ENCODE assay signal across 2 cellular contexts in genomic region chr2:189751080-189751658, GRCh38.
TF ChIP-seq lines count a peak whose summit lies in the region.

No MANE protein-coding gene starts in this region.

TF ChIP-seq in A549, 52 proteins besides CTCF, POLR2A, EP300 and RAD21:
- TF ChIP-seq, protein P1, sequence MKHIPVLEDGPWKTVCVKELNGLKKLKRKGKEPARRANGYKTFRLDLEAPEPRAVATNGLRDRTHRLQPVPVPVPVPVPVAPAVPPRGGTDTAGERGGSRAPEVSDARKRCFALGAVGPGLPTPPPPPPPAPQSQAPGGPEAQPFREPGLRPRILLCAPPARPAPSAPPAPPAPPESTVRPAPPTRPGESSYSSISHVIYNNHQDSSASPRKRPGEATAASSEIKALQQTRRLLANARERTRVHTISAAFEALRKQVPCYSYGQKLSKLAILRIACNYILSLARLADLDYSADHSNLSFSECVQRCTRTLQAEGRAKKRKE (CRISPR knock-in tag; IDR thresholded peaks at IDR 0.05; ENCODE audit: low read depth): no peak
- TF ChIP-seq SMC3 (IDR thresholded peaks at IDR 0.05) (peak; percentile 62), RNF2 (IDR thresholded peaks at IDR 0.05; ENCODE audit: borderline replicate concordance, low read depth) (no peak), FOSL2 (IDR thresholded peaks at IDR 0.05) (no peak), FOSL2 (CRISPR knock-in tag; IDR thresholded peaks at IDR 0.05) (no peak), MAFK (IDR thresholded peaks at IDR 0.05; ENCODE audit: partially characterized antibody) (peak; percentile 59), JUN (IDR thresholded peaks at IDR 0.05) (no peak)

TF ChIP-seq in HepG2, 621 proteins besides CTCF, POLR2A, EP300 and RAD21:
- TF ChIP-seq CREB1 (IDR thresholded peaks at IDR 0.05) (no peak), CREB1 (CRISPR knock-in tag; IDR thresholded peaks at IDR 0.05) (peak; percentile 24; the same call in 1 of the 2 replicates), CEBPG (CRISPR knock-in tag; IDR thresholded peaks at IDR 0.05) (0 out of 2 replicates have a peak, but pooled peaks have one; percentile 6), FOXJ3 (CRISPR knock-in tag; IDR thresholded peaks at IDR 0.05; ENCODE audit: borderline replicate concordance) (no peak), ARID3A (IDR thresholded peaks at IDR 0.05; ENCODE audit: low read depth, low read length) (peak; percentile 41; the same call in 1 of the 2 replicates), ATF2 (CRISPR knock-in tag; IDR thresholded peaks at IDR 0.05) (0 out of 2 replicates have a peak, but pooled peaks have one; percentile 29), MAFF (IDR thresholded peaks at IDR 0.05; ENCODE audit: low read depth, low read length) (peak; percentile 31; the same call in 1 of the 2 replicates), SMC3 (IDR thresholded peaks at IDR 0.05; ENCODE audit: low read length) (peak; percentile 80), PRMT3 (CRISPR knock-in tag; IDR thresholded peaks at IDR 0.05; ENCODE audit: borderline replicate concordance, low read depth) (no peak), ZNF644 (CRISPR knock-in tag; IDR thresholded peaks at IDR 0.05; ENCODE audit: low read depth) (peak; percentile 29; the same call in 1 of the 2 replicates), STAG1 (CRISPR knock-in tag; IDR thresholded peaks at IDR 0.05) (peak; percentile 68), MAFK (conservative IDR thresholded peaks at IDR 0.05 in 1 of 2, IDR thresholded peaks at IDR 0.05 in 1 of 2; ENCODE audit: low read length in 2 of 2) (peak; percentile 46 to 55; a peak in 3 of 4 replicates)
